13 cellular contexts compared by ENCODE assay signal in the genomic region with DNA sequence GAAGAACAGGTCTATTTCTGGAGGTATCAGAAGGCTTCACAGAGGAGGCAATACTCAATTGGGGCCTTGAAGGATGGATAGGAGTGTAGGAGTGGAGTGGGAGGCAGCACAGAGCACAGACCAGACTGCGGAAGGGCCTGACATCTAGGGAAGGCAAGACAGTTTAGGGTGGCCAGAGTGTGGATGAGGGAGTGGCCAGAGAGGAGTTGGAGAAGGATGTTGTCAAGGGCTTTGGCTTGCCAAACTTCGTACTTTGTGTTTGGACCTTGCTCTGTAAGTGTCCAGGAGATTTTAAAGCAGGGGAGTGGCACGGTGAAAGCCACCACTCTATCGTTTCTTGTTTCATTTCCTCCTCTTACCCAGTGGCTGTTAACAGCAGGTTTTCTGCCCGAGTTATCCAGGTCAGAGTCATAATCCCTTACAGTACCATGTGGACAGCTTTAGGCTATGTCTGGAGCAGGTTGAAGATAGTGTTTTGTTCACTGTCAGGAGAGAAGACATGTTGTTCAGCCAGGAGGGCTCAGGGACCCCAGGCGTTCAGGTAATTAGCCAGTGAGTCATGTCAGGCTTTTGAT. TPM values are rescaled to one million over a fixed set of nuclear protein-coding genes. Genes with fewer than 3 reads are reported as not detected.
DNase-seq lines count a peak whose midpoint lies in the region; ATAC-seq and TF ChIP-seq lines count a peak whose summit lies in the region.
"Had no signal": no experiment of that assay in that cellular context is flagged by ENCODE, and none has a peak within 500 bp of the region (broad histone marks: within the 10 kb centered on the region; RNA-seq: fewer than 3 reads in every experiment).

No MANE protein-coding gene starts in this region.

- H3K4me1 ChIP-seq in fibroblast of lung (ENCODE audit: control insufficient read depth, extremely low read depth, insufficient read depth, low read length): peaks cover 59% of the 10 kb centered on the region

- peaks cover 76% of the 10 kb centered on the region for H3K36me3 Mint-ChIP-seq in T-helper 2 cell treated with Interferon-gamma antibody and Interleukin-4, amounts not matched to agents 5 μg/mL and 100 μg/mL, for 36 hours (ENCODE audit: low read depth)
- H3K36me3 Mint-ChIP-seq in stimulated activated naive B cell treated with anti-CD40 and anti-IgM and Interleukin-4, amounts not matched to agents 10 μg/mL and 1 μg/mL and 100 μg/mL, for 72 hours: peaks cover 21 to 25% of the 10 kb centered on the region in 2 donors
- peaks cover 58% of the 10 kb centered on the region for H3K36me3 Mint-ChIP-seq in activated CD8-positive, alpha-beta T cell treated with anti-CD3 and anti-CD28 coated beads, Interleukin-2, amount 10 ng/mL, durations not matched to agents 7 days and 5 days (ENCODE audit: low read depth)

- H3K4me3 ChIP-seq in fibroblast of lung (replicated peaks in 1 of 4; ENCODE audit: control extremely low read depth in 1 of 4, insufficient read depth in 1 of 4, low read depth in 3 of 4, low read length in 4 of 4): no peak overlapping the region
- H3K4me3 ChIP-seq: SJSA1 had no signal

- H3K9me3 ChIP-seq in fibroblast of lung (ENCODE audit: control insufficient read depth, insufficient read depth, low read depth, low read length): no peaks in the 10 kb centered on the region
- H3K9me3 ChIP-seq: SJSA1 had no signal

- H2AFZ ChIP-seq in fibroblast of lung (ENCODE audit: low read length): no peak overlapping the region

- no peaks in the 10 kb centered on the region for H3K27me3 ChIP-seq in fibroblast of lung (ENCODE audit: control insufficient read depth, insufficient read depth, low read length)
- H3K27me3 ChIP-seq: SJSA1 had no signal

- DNase-seq in T-helper 2 cell treated with Interferon-gamma antibody and Interleukin-4, amounts not matched to agents 5 μg/mL and 100 μg/mL, for 36 hours (ENCODE audit: low spot score): no peak
- DNase-seq in T-helper 2 cell (no peak), RWPE1 (ENCODE audit: low spot score) (no peak), fibroblast of lung (ENCODE audit: low read depth in 2 of 2) (no peak), GM13977 (ENCODE audit: low spot score) (no peak), NCI-H187 (lab: John Stamatoyannopoulos, UW) (no peak)
- no peak for DNase-seq in stimulated activated naive B cell treated with anti-CD40 and anti-IgM and Interleukin-4, amounts not matched to agents 10 μg/mL and 1 μg/mL and 100 μg/mL, for 72 hours
- DNase-seq in activated CD8-positive, alpha-beta T cell treated with anti-CD3 and anti-CD28 coated beads, Interleukin-2, amount 10 ng/mL, durations not matched to agents 7 days and 5 days: no peak
- DNase-seq: ACHN; activated T-cell treated with anti-CD3 and anti-CD28 coated beads for 4 hours; effector CD4-positive, alpha-beta T cell; NCI-H1105 had no signal

- in situ Hi-C loops in GM13977 (cut with MboI; ENCODE audit: low pct_unique_long_range_greater_than_20kb, low sequenced_read_pairs, unreplicated experiment): no loop called here

- peaks cover 87% of the 10 kb centered on the region for H3K4me1 Mint-ChIP-seq in T-helper 2 cell treated with Interferon-gamma antibody and Interleukin-4, amounts not matched to agents 5 μg/mL and 100 μg/mL, for 36 hours (ENCODE audit: low read depth)
- peaks cover 60 to 73% of the 10 kb centered on the region in 2 donors for H3K4me1 Mint-ChIP-seq in stimulated activated naive B cell treated with anti-CD40 and anti-IgM and Interleukin-4, amounts not matched to agents 10 μg/mL and 1 μg/mL and 100 μg/mL, for 72 hours
- peaks cover 92% of the 10 kb centered on the region for H3K4me1 Mint-ChIP-seq in activated CD8-positive, alpha-beta T cell treated with anti-CD3 and anti-CD28 coated beads, Interleukin-2, amount 10 ng/mL, durations not matched to agents 7 days and 5 days (ENCODE audit: low read depth)

- peak overlapping the region; percentile 13 for H3K4me3 Mint-ChIP-seq in T-helper 2 cell treated with Interferon-gamma antibody and Interleukin-4, amounts not matched to agents 5 μg/mL and 100 μg/mL, for 36 hours
- H3K4me3 Mint-ChIP-seq in stimulated activated naive B cell treated with anti-CD40 and anti-IgM and Interleukin-4, amounts not matched to agents 10 μg/mL and 1 μg/mL and 100 μg/mL, for 72 hours: peak overlapping the region; percentile 14 to 18
- no peak overlapping the region for H3K4me3 Mint-ChIP-seq in activated CD8-positive, alpha-beta T cell treated with anti-CD3 and anti-CD28 coated beads, Interleukin-2, amount 10 ng/mL, durations not matched to agents 7 days and 5 days

- no peaks in the 10 kb centered on the region for H3K27me3 Mint-ChIP-seq in T-helper 2 cell treated with Interferon-gamma antibody and Interleukin-4, amounts not matched to agents 5 μg/mL and 100 μg/mL, for 36 hours (ENCODE audit: low read depth)
- H3K27me3 Mint-ChIP-seq in stimulated activated naive B cell treated with anti-CD40 and anti-IgM and Interleukin-4, amounts not matched to agents 10 μg/mL and 1 μg/mL and 100 μg/mL, for 72 hours: no peaks in the 10 kb centered on the region
- no peaks in the 10 kb centered on the region for H3K27me3 Mint-ChIP-seq in activated CD8-positive, alpha-beta T cell treated with anti-CD3 and anti-CD28 coated beads, Interleukin-2, amount 10 ng/mL, durations not matched to agents 7 days and 5 days (ENCODE audit: low read depth)

- TF ChIP-seq CTCF in RWPE1 (conservative IDR thresholded peaks at IDR 0.05; ENCODE audit: low read depth) (no peak), fibroblast of lung (conservative IDR thresholded peaks at IDR 0.05 in 1 of 2, IDR thresholded peaks at IDR 0.05 in 1 of 2; ENCODE audit: low read depth in 1 of 2, low read length in 2 of 2) (no peak), GM13977 (IDR thresholded peaks at IDR 0.05; ENCODE audit: extremely low read depth, insufficient read depth, missing control alignments) (no peak)

- H3K4me2 ChIP-seq in fibroblast of lung (ENCODE audit: extremely low read depth, insufficient read depth, low read length): peak overlapping the region; percentile 47

- CTCF ChIA-PET in RWPE1 (lab: Yijun Ruan, JAX): no interaction called here
- CTCF ChIA-PET in activated CD8-positive, alpha-beta T cell treated with anti-CD3 and anti-CD28 coated beads, Interleukin-2, amount 10 ng/mL, durations not matched to agents 7 days and 5 days (lab: Charles Lee): no interaction called here

- H4K20me1 ChIP-seq in fibroblast of lung (ENCODE audit: control insufficient read depth, extremely low read depth, insufficient read depth, low read length): peaks cover 2% of the 10 kb centered on the region

- H3K79me2 ChIP-seq in fibroblast of lung (ENCODE audit: control insufficient read depth, insufficient read depth, low read length): peaks cover 99% of the 10 kb centered on the region

- no peak for ATAC-seq in stimulated activated naive B cell treated with anti-CD40 and anti-IgM and Interleukin-4, amounts not matched to agents 10 μg/mL and 1 μg/mL and 100 μg/mL, for 72 hours (replicated peaks)
- ATAC-seq in activated CD8-positive, alpha-beta T cell treated with anti-CD3 and anti-CD28 coated beads, Interleukin-2, amount 10 ng/mL, durations not matched to agents 7 days and 5 days: no peak

- H3K27ac Mint-ChIP-seq in T-helper 2 cell treated with Interferon-gamma antibody and Interleukin-4, amounts not matched to agents 5 μg/mL and 100 μg/mL, for 36 hours: peak overlapping the region; percentile 54
- peak overlapping the region; percentile 98 for H3K27ac Mint-ChIP-seq in stimulated activated naive B cell treated with anti-CD40 and anti-IgM and Interleukin-4, amounts not matched to agents 10 μg/mL and 1 μg/mL and 100 μg/mL, for 72 hours
- no peak overlapping the region for H3K27ac Mint-ChIP-seq in activated CD8-positive, alpha-beta T cell treated with anti-CD3 and anti-CD28 coated beads, Interleukin-2, amount 10 ng/mL, durations not matched to agents 7 days and 5 days

- peaks cover 13% of the 10 kb centered on the region for H3K36me3 ChIP-seq in fibroblast of lung (ENCODE audit: control insufficient read depth, insufficient read depth, low read length)

- POLR2A ChIA-PET in RWPE1 (lab: Yijun Ruan, JAX; ENCODE audit: low non-redundant PET): no interaction called here
- POLR2A ChIA-PET in activated CD8-positive, alpha-beta T cell treated with anti-CD3 and anti-CD28 coated beads, Interleukin-2, amount 10 ng/mL, durations not matched to agents 7 days and 5 days (lab: Charles Lee): no interaction called here

- peaks cover 8% of the 10 kb centered on the region for H3K9me3 Mint-ChIP-seq in T-helper 2 cell treated with Interferon-gamma antibody and Interleukin-4, amounts not matched to agents 5 μg/mL and 100 μg/mL, for 36 hours
- H3K9me3 Mint-ChIP-seq in stimulated activated naive B cell treated with anti-CD40 and anti-IgM and Interleukin-4, amounts not matched to agents 10 μg/mL and 1 μg/mL and 100 μg/mL, for 72 hours: peaks cover 0 to 2% of the 10 kb centered on the region in 2 donors
- H3K9me3 Mint-ChIP-seq in activated CD8-positive, alpha-beta T cell treated with anti-CD3 and anti-CD28 coated beads, Interleukin-2, amount 10 ng/mL, durations not matched to agents 7 days and 5 days (ENCODE audit: insufficient read depth): no peaks in the 10 kb centered on the region

- H3K9ac ChIP-seq in fibroblast of lung (ENCODE audit: insufficient read depth, low read length): no peak overlapping the region

- H3K27ac ChIP-seq in RWPE1 (peak overlapping the region; percentile 8; the same call in 1 of the 2 replicates), fibroblast of lung (ENCODE audit: insufficient read depth, low read length) (peak overlapping the region; percentile 26)

RNA-seq across cellular contexts. Expression of gene SMAD3, which starts 12.3 kb away (rescaled TPM):
- total RNA-seq in fibroblast of lung: 48.8 and 69.9 TPM in 2 replicates
- 173 and 210 TPM in 2 replicates for polyA plus RNA-seq in fibroblast of lung
- polyA plus RNA-seq in fibroblast of lung (2012): 201 and 211 TPM in 2 replicates
- 738 and 1,027 TPM in 2 replicates for polyA minus RNA-seq in fibroblast of lung (ENCODE audit: low replicate concordance)
- 10 to 100 TPM; 26.8 to 27.1 TPM for total RNA-seq in activated CD8-positive, alpha-beta T cell treated with anti-CD3 and anti-CD28 coated beads, Interleukin-2, amount 10 ng/mL, durations not matched to agents 7 days and 5 days
